9 cellular contexts compared by ENCODE assay signal in the genomic region with DNA sequence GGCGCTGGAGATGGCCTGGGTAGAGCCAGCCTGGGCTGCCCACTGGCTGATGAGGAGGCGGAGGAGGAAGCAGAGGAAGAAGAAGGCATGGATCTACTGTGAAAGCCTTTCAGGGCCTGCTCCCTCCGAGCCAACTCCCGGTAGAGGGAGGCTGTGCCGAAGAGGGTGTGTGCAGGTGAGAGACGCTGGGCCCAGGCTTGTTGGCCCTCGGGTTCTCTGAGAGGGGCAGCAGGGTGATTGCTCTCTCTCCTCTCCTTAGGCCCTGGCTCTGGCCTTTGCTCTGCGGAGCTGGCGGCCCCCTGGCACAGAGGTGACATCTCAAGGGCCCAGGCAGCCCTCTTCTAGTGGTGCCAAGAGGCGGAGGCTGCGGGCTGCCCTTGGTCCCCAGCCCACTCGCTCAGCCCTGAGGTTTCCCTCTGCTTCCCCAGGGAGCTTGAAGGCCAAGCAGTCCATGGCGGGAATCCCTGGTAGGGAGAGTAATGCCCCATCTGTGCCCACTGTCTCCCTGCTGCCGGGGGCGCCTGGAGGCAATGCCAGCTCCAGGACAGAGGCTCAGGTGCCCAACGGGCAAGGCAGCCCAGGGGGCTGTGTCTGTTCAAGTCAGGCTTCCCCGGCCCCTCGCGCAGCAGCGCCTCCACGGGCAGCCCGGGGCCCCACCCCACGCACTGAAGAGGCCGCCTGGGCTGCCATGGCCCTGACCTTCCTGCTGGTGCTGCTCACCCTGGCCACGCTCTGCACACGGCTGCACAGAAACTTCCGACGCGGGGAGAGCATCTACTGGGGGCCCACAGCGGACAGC. TPM values are rescaled to one million over a fixed set of nuclear protein-coding genes. Genes with fewer than 3 reads are reported as not detected.
DNase-seq lines count a peak whose midpoint lies in the region; ATAC-seq and TF ChIP-seq lines count a peak whose summit lies in the region.
"Had no signal": no experiment of that assay in that cellular context is flagged by ENCODE, and none has a peak within 500 bp of the region (broad histone marks: within the 10 kb centered on the region; RNA-seq: fewer than 3 reads in every experiment).

No MANE protein-coding gene starts in this region.

- H3F3A ChIP-seq in OCI-LY1 (ENCODE audit: insufficient read depth, low read length), result no peaks in the 10 kb centered on the region

- peak overlapping the region; percentile 48; the same call in 1 of the 2 replicates for H3K4me2 ChIP-seq in OCI-LY1 (ENCODE audit: low read length)

- H2AFZ ChIP-seq in OCI-LY1 (ENCODE audit: low read length), result no peak overlapping the region

- no peak for TF ChIP-seq POLR2A in ovary (IDR thresholded peaks at IDR 0.05)

- H3K9me3 ChIP-seq in OCI-LY1 (ENCODE audit: low read length) (no peaks in the 10 kb centered on the region), ovary (no peaks in the 10 kb centered on the region)

- peaks cover 39% of the 10 kb centered on the region; the same call in 1 of the 2 replicates for H3K36me3 ChIP-seq in OCI-LY1 (ENCODE audit: insufficient read depth, low read length)
- H3K36me3 ChIP-seq in ovary, result no peaks in the 10 kb centered on the region

- WGBS in ovary, 3 donors, result 37 to 69% (median 39%) methylated on average over 12 to 30 of the region's 30 CpGs

- H3K79me2 ChIP-seq in OCI-LY1 (ENCODE audit: insufficient read depth, low read length), result no peaks in the 10 kb centered on the region

- peak; percentile 25 for DNase-seq in AG20443 (ENCODE audit: low spot score)
- DNase-seq in Right ventricle myocardium inferior (ENCODE audit: missing footprints), result no peak
- peak in 4 of 5 donors; percentile 53 to 80 (median 64) for DNase-seq in ovary
- DNase-seq in 8988T, result no peak
- DNase-seq in GOT3 (lab: John Stamatoyannopoulos, UW), result no peak
- DNase-seq: SHP77 had no signal

- no peaks in the 10 kb centered on the region for H3K9me2 ChIP-seq in OCI-LY1 (ENCODE audit: low read depth, low read length)

- ATAC-seq in Right ventricle myocardium inferior (peak; percentile 20), GM18873 (IDR thresholded peaks at IDR 0.05; ENCODE audit: low FRiP score, unreplicated experiment) (no peak), GM21360 (IDR thresholded peaks at IDR 0.05; ENCODE audit: unreplicated experiment) (no peak)

- peaks cover 17% of the 10 kb centered on the region for H3K4me1 ChIP-seq in OCI-LY1 (ENCODE audit: insufficient read depth, low read length, severe bottlenecking)
- H3K4me1 ChIP-seq in ovary (ENCODE audit: insufficient read depth), result peaks cover 15% of the 10 kb centered on the region

- H3K27me3 ChIP-seq in OCI-LY1 (ENCODE audit: insufficient read depth, low read length) (no peaks in the 10 kb centered on the region), ovary (no peaks in the 10 kb centered on the region)

- intact Hi-C loops in Right ventricle myocardium inferior (cut with DNase I) (no loop called here), ovary (cut with DNase I) (no loop called here)

- TF ChIP-seq EP300 in ovary (IDR thresholded peaks at IDR 0.05), result no peak

- no peaks in the 10 kb centered on the region for H4K20me1 ChIP-seq in OCI-LY1 (ENCODE audit: insufficient read depth, low read length)

- TF ChIP-seq CTCF in OCI-LY1 (IDR thresholded peaks at IDR 0.05; ENCODE audit: low read length) (no peak), ovary (IDR thresholded peaks at IDR 0.05) (no peak)

- no peak overlapping the region; the same call in 1 of the 2 replicates for H3K9ac ChIP-seq in OCI-LY1 (ENCODE audit: low read length)

- H3K4me3 ChIP-seq in OCI-LY1 (ENCODE audit: low read depth, low read length, poor library complexity, severe bottlenecking), result peak overlapping the region; percentile 34
- H3K4me3 ChIP-seq in ovary, result peak overlapping the region; percentile 27

- H3K27ac ChIP-seq in OCI-LY1 (ENCODE audit: low read depth, low read length, poor library complexity, severe bottlenecking), result no peak overlapping the region
- H3K27ac ChIP-seq in ovary, result peak overlapping the region; percentile 9 to 56

RNA-seq across cellular contexts. Expression of a gene that starts 3.6 kb away (rescaled TPM):
- total RNA-seq in Right ventricle myocardium inferior, result 38.8 TPM
- 10 to 100 TPM; 30.4 to 49.5 (median 41.3) TPM for total RNA-seq in ovary
- polyA plus RNA-seq in ovary, result 10 to 100 TPM in 1 of 2 donors, 1 to 10 TPM in 1; 2.2 to 44.7 TPM

RNA-seq across cellular contexts. Expression of a gene that starts 5.2 kb away (rescaled TPM):
- 7.1 TPM for total RNA-seq in Right ventricle myocardium inferior
- total RNA-seq in ovary, result 1 to 10 TPM; 4.2 to 7.6 (median 4.8) TPM
- polyA plus RNA-seq in ovary, result 1 to 10 TPM; 3.0 to 8.7 TPM

RNA-seq across cellular contexts. Expression of a gene that starts 17.4 kb away (rescaled TPM):
- total RNA-seq in Right ventricle myocardium inferior, result 33.0 TPM
- 10 to 100 TPM; 18.0 to 51.8 (median 39.2) TPM for total RNA-seq in ovary
- 10 to 100 TPM; 20.3 to 27.0 TPM for polyA plus RNA-seq in ovary

RNA-seq across cellular contexts. Expression of a gene that starts 20.9 kb away (rescaled TPM):
- 9.2 TPM for total RNA-seq in Right ventricle myocardium inferior
- total RNA-seq in ovary, result 10 to 100 TPM; 10.5 to 23.4 (median 14.7) TPM
- polyA plus RNA-seq in ovary, result 10 to 100 TPM in 1 of 2 donors, 1 to 10 TPM in 1; 3.6 to 11.4 TPM

RNA-seq across cellular contexts. Expression of a gene that starts 50.6 kb away (rescaled TPM):
- 93.2 TPM for total RNA-seq in Right ventricle myocardium inferior
- total RNA-seq in ovary, result 1 to 10 TPM; 1.2 to 9.0 (median 3.5) TPM
- 1 to 10 TPM; 2.1 to 4.2 TPM for polyA plus RNA-seq in ovary

Comparison
In these comparisons a context has a peak if more than half of its experiments do, and no peak if none do; other contexts are left out.
1. DNase-seq: peak in AG20443 (single experiment) and ovary (4 of 5); none in Right ventricle myocardium inferior (single experiment), 8988T (single experiment) and GOT3 (single experiment).